ENCODE assay signal across 23 cellular contexts in genomic region chrX:83829874-83830273, GRCh38. TPM values are rescaled to one million over a fixed set of nuclear protein-coding genes. Genes with fewer than 3 reads are reported as not detected.
A peak's percentile ranks its signal among the peaks of the same experiment; 100 is the strongest.
DNase-seq lines count a peak whose midpoint lies in the region; ATAC-seq and TF ChIP-seq lines count a peak whose summit lies in the region.
"Had no signal": no experiment of that assay in that cellular context is flagged by ENCODE, and none has a peak within 500 bp of the region (broad histone marks: within the 10 kb centered on the region; RNA-seq: fewer than 3 reads in every experiment).

No MANE protein-coding gene starts in this region.

- H3K27me3 Mint-ChIP-seq in endothelial cell (ENCODE audit: unreplicated experiment) = no peaks in the 10 kb centered on the region

- H3K4me1 Mint-ChIP-seq in endothelial cell (ENCODE audit: unreplicated experiment) = peaks cover 9% of the 10 kb centered on the region
- H3K4me1 Mint-ChIP-seq: stimulated activated effector memory CD8-positive, alpha-beta T cell treated with anti-CD3 and anti-CD28 coated beads, Interleukin-12 subunit alpha, Interleukin-12 subunit beta, amount 100 ng/mL, for 72 hours had no signal

- no peak for TF ChIP-seq CTCF in endothelial cell (IDR thresholded peaks at IDR 0.05; ENCODE audit: unreplicated experiment)

- H3K4me3 Mint-ChIP-seq in endothelial cell (ENCODE audit: unreplicated experiment) = no peak overlapping the region
- H3K4me3 Mint-ChIP-seq: activated naive CD4-positive, alpha-beta T cell treated with anti-CD3 and anti-CD28 coated beads for 36 hours; stimulated activated effector memory CD8-positive, alpha-beta T cell treated with anti-CD3 and anti-CD28 coated beads, Interleukin-12 subunit alpha, Interleukin-12 subunit beta, amount 100 ng/mL, for 72 hours had no signal

- ATAC-seq in HG03159 (IDR thresholded peaks at IDR 0.05; ENCODE audit: unreplicated experiment) (peak; percentile 69), GM21367 (IDR thresholded peaks at IDR 0.05; ENCODE audit: unreplicated experiment) (no peak), left colon (no peak)
- ATAC-seq: right cardiac atrium; stimulated activated effector memory CD8-positive, alpha-beta T cell treated with anti-CD3 and anti-CD28 coated beads, Interleukin-12 subunit alpha, Interleukin-12 subunit beta, amount 100 ng/mL, for 72 hours had no signal

- intact Hi-C loops in left colon (cut with DNase I, micrococcal nuclease) = no loop called here

- DNase-seq in SIG-M5 treated with dmso at 0.1 percent for 504 hours (lab: John Stamatoyannopoulos, UW; ENCODE audit: unreplicated experiment) = peak; percentile 3
- DNase-seq in SIG-M5 (lab: John Stamatoyannopoulos, UW) = no peak
- peak; percentile 22 for DNase-seq in NOMO-1 treated with dmso at 0.1 percent for 144 hours (lab: John Stamatoyannopoulos, UW; ENCODE audit: unreplicated experiment)
- DNase-seq in left colon = no peak
- no peak for DNase-seq in endothelial cell (ENCODE audit: low spot score)
- no peak for DNase-seq in SHP77 (lab: John Stamatoyannopoulos, UW)
- DNase-seq: 8988T; activated CD4-positive, alpha-beta T cell treated with anti-CD3 and anti-CD28 coated beads for 48 hours; activated naive CD4-positive, alpha-beta T cell treated with anti-CD3 and anti-CD28 coated beads for 36 hours; anterior cingulate cortex; DMS153; effector CD8-positive, alpha-beta T cell; esophagus squamous epithelium; NCI-H1417 treated with DMSO at 0.1 percent for 48 hours; NCI-H524 treated with DMSO at 0.1 percent for 48 hours; Peyer's patch; right cardiac atrium; SW 1271 had no signal

- no peaks in the 10 kb centered on the region for H3K36me3 Mint-ChIP-seq in endothelial cell (ENCODE audit: low read depth, unreplicated experiment)
- H3K36me3 Mint-ChIP-seq: stimulated activated effector memory CD8-positive, alpha-beta T cell treated with anti-CD3 and anti-CD28 coated beads, Interleukin-12 subunit alpha, Interleukin-12 subunit beta, amount 100 ng/mL, for 72 hours had no signal

- no peaks in the 10 kb centered on the region for H3K9me3 Mint-ChIP-seq in endothelial cell (ENCODE audit: unreplicated experiment)
- H3K9me3 Mint-ChIP-seq: activated naive CD4-positive, alpha-beta T cell treated with anti-CD3 and anti-CD28 coated beads for 36 hours had no signal

- no peak overlapping the region for H3K27ac Mint-ChIP-seq in endothelial cell (ENCODE audit: unreplicated experiment)
- H3K27ac Mint-ChIP-seq: activated naive CD4-positive, alpha-beta T cell treated with anti-CD3 and anti-CD28 coated beads for 36 hours; stimulated activated effector memory CD8-positive, alpha-beta T cell treated with anti-CD3 and anti-CD28 coated beads, Interleukin-12 subunit alpha, Interleukin-12 subunit beta, amount 100 ng/mL, for 72 hours had no signal

RNA-seq across cellular contexts. Expression of gene CYLC1, which starts 31.1 kb away (rescaled TPM):
- total RNA-seq in left colon = not detected
- total RNA-seq in endothelial cell (ENCODE audit: unreplicated experiment) = not detected
- total RNA-seq: activated naive CD4-positive, alpha-beta T cell treated with anti-CD3 and anti-CD28 coated beads for 36 hours; esophagus squamous epithelium; glomerular endothelial cell; lower leg skin; Peyer's patch; right cardiac atrium had no signal

Comparison
In these comparisons a context has a peak if more than half of its experiments do, and no peak if none do; other contexts are left out.
1. DNase-seq: peak in SIG-M5 treated with dmso at 0.1 percent for 504 hours (single experiment) and NOMO-1 treated with dmso at 0.1 percent for 144 hours (single experiment); none in SIG-M5 (single experiment), left colon (0 of 2), endothelial cell (single experiment) and SHP77 (0 of 2).